8 cellular contexts compared by ENCODE assay signal in genomic region chr9:15509931-15510788, GRCh38. TPM values are rescaled to one million over a fixed set of nuclear protein-coding genes. Genes with fewer than 3 reads are reported as not detected.
DNase-seq lines count a peak whose midpoint lies in the region; ATAC-seq, FAIRE-seq and TF ChIP-seq lines count a peak whose summit lies in the region.

No MANE protein-coding gene starts in this region.

- BruUV-seq in PC-3 (replicated peaks; lab: Mats Ljungman, UMichigan): no TSS peak

- H2AFZ ChIP-seq in PC-3 (ENCODE audit: low read length): peak overlapping the region; percentile 98
- H2AFZ ChIP-seq in osteoblast (ENCODE audit: low read length): peak overlapping the region; percentile 89

- intact Hi-C loops in PC-3 (cut with micrococcal nuclease): loop anchor here (2.0 to 5.0 kb wide), 2 partner anchors 33 to 97 kb away; no protein-coding TSS in a partner anchor

- H3K9me2 ChIP-seq in PC-3 (replicated peaks; ENCODE audit: low read length): no peaks in the 10 kb centered on the region

- no peaks in the 10 kb centered on the region for H3K9me3 ChIP-seq in PC-3 (ENCODE audit: low read length)
- H3K9me3 ChIP-seq in osteoblast (ENCODE audit: low read depth, low read length): no peaks in the 10 kb centered on the region
- H3K9me3 ChIP-seq in thoracic aorta: no peaks in the 10 kb centered on the region

- peak; percentile 37 for ATAC-seq in HG03064 (IDR thresholded peaks at IDR 0.05; ENCODE audit: low read depth, unreplicated experiment)
- ATAC-seq in PC-3: peak; percentile 58
- peak; percentile 55 for ATAC-seq in thoracic aorta (ENCODE audit: insufficient number of reproducible peaks, low FRiP score, low read depth)

- H3F3A ChIP-seq in PC-3 (ENCODE audit: low read length, unreplicated experiment): no peaks in the 10 kb centered on the region

- H3K27ac ChIP-seq in PC-3 (ENCODE audit: low read length) (peak overlapping the region; percentile 81), osteoblast (ENCODE audit: low read depth, low read length) (peak overlapping the region; percentile 94), thoracic aorta (peak overlapping the region; percentile 82 to 93)

- peaks cover 28% of the 10 kb centered on the region for H3K4me1 ChIP-seq in PC-3 (ENCODE audit: insufficient read depth, low read length)
- H3K4me1 ChIP-seq in osteoblast (ENCODE audit: insufficient read depth, low read length): peaks cover 8% of the 10 kb centered on the region
- peaks cover 23 to 32% of the 10 kb centered on the region in 2 donors for H3K4me1 ChIP-seq in thoracic aorta (ENCODE audit: control insufficient read depth in 1 of 2, low read depth in 2 of 2)

- H3K4me3 ChIP-seq in PC-3 (ENCODE audit: low read length) (peak overlapping the region; percentile 83), osteoblast (ENCODE audit: insufficient read depth, low read length) (peak overlapping the region; percentile 91), thoracic aorta (peak overlapping the region; percentile 90)

- peak overlapping the region; percentile 98 for H3K4me2 ChIP-seq in PC-3 (ENCODE audit: low read length)
- peak overlapping the region; percentile 88 for H3K4me2 ChIP-seq in osteoblast (ENCODE audit: insufficient read depth, low read length)

- no peak for FAIRE-seq in frontal cortex (lab: Jason Lieb, UNC)

- peak overlapping the region; percentile 94 for H3K9ac ChIP-seq in PC-3 (ENCODE audit: low read length)

- H3K36me3 ChIP-seq in PC-3 (ENCODE audit: low read depth, low read length) (peaks cover 8% of the 10 kb centered on the region), osteoblast (ENCODE audit: insufficient read depth, low read length) (peaks cover 14% of the 10 kb centered on the region), thoracic aorta (peaks cover 18% of the 10 kb centered on the region)

- H3K27me3 ChIP-seq in PC-3 (ENCODE audit: low read length) (no peaks in the 10 kb centered on the region), osteoblast (ENCODE audit: insufficient read depth, low read length) (no peaks in the 10 kb centered on the region), thoracic aorta (replicated peaks; ENCODE audit: insufficient read depth) (no peaks in the 10 kb centered on the region)

- CTCF ChIA-PET in PC-3 (lab: Charles Lee): no interaction called here

- DNase-seq in NK-92 treated with Interleukin-12 subunit alpha and Interleukin-12 subunit beta, amount 100 ng/mL, for 24 hours (lab: John Stamatoyannopoulos, UW): peak; percentile 55
- DNase-seq in NK-92 (lab: John Stamatoyannopoulos, UW; ENCODE audit: unreplicated experiment): no peak
- no peak for DNase-seq in PC-3
- DNase-seq in activated effector memory CD4-positive, alpha-beta T cell treated with anti-CD3 and anti-CD28 coated beads, Interleukin-2, amount 50 U/mL, for 16 hours: peak; percentile 88
- peak; percentile 60 to 67 for DNase-seq in frontal cortex (ENCODE audit: low spot score in 2 of 2)
- DNase-seq in osteoblast (ENCODE audit: insufficient read length, low spot score, missing footprints): peak; percentile 90
- no peak for DNase-seq in thoracic aorta (ENCODE audit: low spot score)

- H3K79me2 ChIP-seq in PC-3 (ENCODE audit: low read length): peaks cover 47% of the 10 kb centered on the region
- H3K79me2 ChIP-seq in osteoblast (ENCODE audit: insufficient read depth, low read length): peaks cover 32% of the 10 kb centered on the region

- POLR2A ChIA-PET in PC-3 (lab: Charles Lee; ENCODE audit: unreplicated experiment): interaction anchor here (0.7 kb wide), 1 partner anchor 27 kb away, joined by 4 read pairs; no protein-coding TSS in a partner anchor

- no peak for TF ChIP-seq CTCF in PC-3 (conservative IDR thresholded peaks at IDR 0.05; ENCODE audit: low read depth, low read length)
- TF ChIP-seq CTCF in osteoblast (IDR thresholded peaks at IDR 0.05; ENCODE audit: extremely low read depth, low read depth, low read length): no peak
- TF ChIP-seq CTCF in thoracic aorta (IDR thresholded peaks at IDR 0.05): no peak

- H4K20me1 ChIP-seq in PC-3 (ENCODE audit: low read length) (peaks cover 16% of the 10 kb centered on the region), osteoblast (ENCODE audit: insufficient read depth, low read length) (no peaks in the 10 kb centered on the region)

RNA-seq across cellular contexts. Expression of gene PSIP1, which starts 0.6 kb away (rescaled TPM):
- 33.2 and 42.9 TPM in 2 replicates for total RNA-seq in PC-3 (2014; rRNA removed)
- 183 TPM for total RNA-seq in frontal cortex
- total RNA-seq in osteoblast: 40.1 and 45.2 TPM in 2 replicates
- total RNA-seq in thoracic aorta: 100 to 1,000 TPM in 1 of 2 donors, 10 to 100 TPM in 1; 68.2 to 100 TPM

RNA-seq across cellular contexts. Expression of gene CCDC171, which starts 42.7 kb away (rescaled TPM):
- total RNA-seq in PC-3 (2014; rRNA removed) (1.7 and 2.7 TPM in 2 replicates), frontal cortex (28.9 TPM), osteoblast (5.8 and 8.0 TPM in 2 replicates), thoracic aorta (1 to 10 TPM; 4.3 to 6.4 TPM)

Comparison
In these comparisons a context has a peak if more than half of its experiments do, and no peak if none do; other contexts are left out.
1. DNase-seq: peak in NK-92 treated with Interleukin-12 subunit alpha and Interleukin-12 subunit beta, amount 100 ng/mL, for 24 hours (single experiment), activated effector memory CD4-positive, alpha-beta T cell treated with anti-CD3 and anti-CD28 coated beads, Interleukin-2, amount 50 U/mL, for 16 hours (single experiment), frontal cortex (2 of 2) and osteoblast (single experiment); none in NK-92 (single experiment), PC-3 (single experiment) and thoracic aorta (single experiment).
2. Peak in every context shown above with its lines, with median percentiles within 50 percentile points of each other: ATAC-seq, H3K27ac ChIP-seq and H3K4me3 ChIP-seq.